4 cellular contexts compared by ENCODE assay signal in the genomic region with DNA sequence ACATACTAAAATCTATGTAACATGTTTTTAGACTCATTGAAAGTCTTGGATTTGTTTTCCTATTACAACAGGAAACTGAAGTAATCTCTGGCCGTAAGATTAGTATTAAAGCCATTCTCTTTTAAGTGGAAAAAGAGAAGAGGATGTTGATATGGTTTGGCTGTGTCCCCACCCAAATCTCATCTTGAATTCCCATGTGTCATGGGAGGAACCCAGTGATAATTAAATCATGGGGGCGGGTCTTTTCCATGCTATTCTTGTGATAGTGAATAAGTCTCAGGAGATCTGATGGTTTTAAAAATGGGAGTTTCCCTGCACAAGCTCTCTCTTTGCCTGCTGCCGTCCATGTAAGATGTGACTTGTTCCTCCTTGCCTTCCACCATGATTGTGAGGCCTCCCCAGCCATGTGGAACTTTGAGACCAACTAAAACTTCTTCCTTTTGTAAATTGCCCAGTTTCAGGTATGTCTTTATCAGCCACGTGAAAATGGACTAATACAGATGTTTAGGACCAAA. TPM values are rescaled to one million over a fixed set of nuclear protein-coding genes. Genes with fewer than 3 reads are reported as not detected.
DNase-seq lines count a peak whose midpoint lies in the region; TF ChIP-seq lines count a peak whose summit lies in the region.
"Not testable (repeated sequence)": the region's sequence is repeated elsewhere in the genome, so short reads cannot be mapped to it uniquely, and the experiment has no call there.

No MANE protein-coding gene starts in this region.

- H3K27me3 Mint-ChIP-seq in activated CD4-positive, alpha-beta T cell treated with anti-CD3 and anti-CD28 coated beads, Interleukin-2, amount 10 ng/mL, durations not matched to agents 7 days and 5 days = peaks cover 11% of the 10 kb centered on the region
- peaks cover 26% of the 10 kb centered on the region for H3K27me3 Mint-ChIP-seq in endodermal cell (ENCODE audit: insufficient read depth)

- not testable (repeated sequence) for H3K4me3 Mint-ChIP-seq in activated CD4-positive, alpha-beta T cell treated with anti-CD3 and anti-CD28 coated beads, Interleukin-2, amount 10 ng/mL, durations not matched to agents 7 days and 5 days; endodermal cell

- POLR2A ChIA-PET in activated CD4-positive, alpha-beta T cell treated with anti-CD3 and anti-CD28 coated beads, Interleukin-2, amount 10 ng/mL, durations not matched to agents 7 days and 5 days (lab: Charles Lee) = not testable (repeated sequence)

- not testable (repeated sequence) for TF ChIP-seq CTCF in endodermal cell (conservative IDR thresholded peaks at IDR 0.05)

- WGBS in endodermal cell (ENCODE audit: insufficient coverage in 1 of 2, insufficient read length in 1 of 2), 2 experiments = 60 to 85% methylated on average over 2 to 4 of the region's 4 CpGs

- CTCF ChIA-PET in activated CD4-positive, alpha-beta T cell treated with anti-CD3 and anti-CD28 coated beads, Interleukin-2, amount 10 ng/mL, durations not matched to agents 7 days and 5 days (lab: Charles Lee) = not testable (repeated sequence)

- H3K4me3 ChIP-seq in SK-N-MC = not testable (repeated sequence)
- peak overlapping the region; percentile 36 for H3K4me3 ChIP-seq in endodermal cell (ENCODE audit: low read length)

- not testable (repeated sequence) for H3K36me3 Mint-ChIP-seq in activated CD4-positive, alpha-beta T cell treated with anti-CD3 and anti-CD28 coated beads, Interleukin-2, amount 10 ng/mL, durations not matched to agents 7 days and 5 days (ENCODE audit: low read depth); endodermal cell (ENCODE audit: low read depth)

- not testable (repeated sequence) for H3K4me1 ChIP-seq in endodermal cell (ENCODE audit: control insufficient read depth, insufficient read depth, low read length)

- peak overlapping the region; percentile 73 for H3K27ac Mint-ChIP-seq in activated CD4-positive, alpha-beta T cell treated with anti-CD3 and anti-CD28 coated beads, Interleukin-2, amount 10 ng/mL, durations not matched to agents 7 days and 5 days
- H3K27ac Mint-ChIP-seq in endodermal cell = not testable (repeated sequence)

- peaks cover 26% of the 10 kb centered on the region; the same call in 1 of the 2 replicates for H3K36me3 ChIP-seq in SK-N-MC (ENCODE audit: insufficient read depth, low read length)
- not testable (repeated sequence) for H3K36me3 ChIP-seq in endodermal cell (ENCODE audit: control insufficient read depth, insufficient read depth, low read length)

- H3K27me3 ChIP-seq in endodermal cell (ENCODE audit: control insufficient read depth, insufficient read depth, low read length, poor library complexity, severe bottlenecking) = peaks cover 25% of the 10 kb centered on the region

- DNase-seq in CD1c-positive myeloid dendritic cell (ENCODE audit: extremely low spot score) = peak; percentile 14
- not testable (repeated sequence) for DNase-seq in SK-N-MC (ENCODE audit: low read depth, low spot score); activated CD4-positive, alpha-beta T cell treated with anti-CD3 and anti-CD28 coated beads, Interleukin-2, amount 10 ng/mL, durations not matched to agents 7 days and 5 days; endodermal cell

- H3K4me1 Mint-ChIP-seq in activated CD4-positive, alpha-beta T cell treated with anti-CD3 and anti-CD28 coated beads, Interleukin-2, amount 10 ng/mL, durations not matched to agents 7 days and 5 days = peaks cover 25% of the 10 kb centered on the region
- peaks cover 14% of the 10 kb centered on the region for H3K4me1 Mint-ChIP-seq in endodermal cell

- H3K27ac ChIP-seq in SK-N-MC = peak overlapping the region; percentile 7; the same call in 1 of the 2 replicates
- not testable (repeated sequence) for H3K27ac ChIP-seq in endodermal cell (ENCODE audit: low read depth, low read length)

- peaks cover 14% of the 10 kb centered on the region for H3K9me3 Mint-ChIP-seq in activated CD4-positive, alpha-beta T cell treated with anti-CD3 and anti-CD28 coated beads, Interleukin-2, amount 10 ng/mL, durations not matched to agents 7 days and 5 days
- H3K9me3 Mint-ChIP-seq in endodermal cell = peaks cover 21% of the 10 kb centered on the region

- not testable (repeated sequence) for H3K9ac ChIP-seq in SK-N-MC (ENCODE audit: insufficient read length); endodermal cell (ENCODE audit: extremely low read depth, low read length, poor library complexity, severe bottlenecking)

- H3K9me3 ChIP-seq in SK-N-MC (ENCODE audit: low read depth, low read length) = not testable (repeated sequence)
- peaks cover 17% of the 10 kb centered on the region for H3K9me3 ChIP-seq in endodermal cell (ENCODE audit: control insufficient read depth, low read length)

RNA-seq across cellular contexts. Expression of gene JAK1, which starts 32.1 kb away (rescaled TPM):
- total RNA-seq in activated CD4-positive, alpha-beta T cell treated with anti-CD3 and anti-CD28 coated beads, Interleukin-2, amount 10 ng/mL, durations not matched to agents 7 days and 5 days = 100 to 1,000 TPM; 198 to 212 TPM
- total RNA-seq in endodermal cell = 10 to 100 TPM; 22.9 to 23.2 TPM
- polyA plus RNA-seq in endodermal cell (2013, experiment 1 of 2) = 18.5 TPM
- 16.3 TPM for polyA plus RNA-seq in endodermal cell (2013, experiment 2 of 2)

Comparison
In these comparisons a context has a peak if more than half of its experiments do, and no peak if none do; other contexts are left out.
1. RNA of gene JAK1, which starts 32.1 kb away (total RNA-seq): 198 to 212 TPM in activated CD4-positive, alpha-beta T cell treated with anti-CD3 and anti-CD28 coated beads, Interleukin-2, amount 10 ng/mL, durations not matched to agents 7 days and 5 days; 22.9 to 23.2 TPM in endodermal cell; every median in the first group is over 4 times any median in the second.